In genomic region chr4:118281611-118282442, GRCh38 we compare ENCODE assay signal across 8 cellular contexts.
DNase-seq lines count a peak whose midpoint lies in the region; ATAC-seq and TF ChIP-seq lines count a peak whose summit lies in the region.

No MANE protein-coding gene starts in this region.

- H3K9ac ChIP-seq in skeletal muscle satellite cell (ENCODE audit: low read depth, low read length), result peak overlapping the region; percentile 31

- POLR2A ChIA-PET in GM10248 (lab: Yijun Ruan, JAX), result no interaction called here

- TF ChIP-seq CTCF in GM10248 (IDR thresholded peaks at IDR 0.05; ENCODE audit: control extremely low read depth, extremely low read depth, low read depth, missing control alignments), result no peak

- H3K27me3 Mint-ChIP-seq in activated CD4-positive, alpha-beta T cell treated with anti-CD3 and anti-CD28 coated beads, Interleukin-2, amount 10 ng/mL, durations not matched to agents 24 days and 14 days, result no peaks in the 10 kb centered on the region
- no peaks in the 10 kb centered on the region for H3K27me3 Mint-ChIP-seq in effector memory CD8-positive, alpha-beta T cell

- peaks cover 34% of the 10 kb centered on the region for H3K4me1 Mint-ChIP-seq in activated CD4-positive, alpha-beta T cell treated with anti-CD3 and anti-CD28 coated beads, Interleukin-2, amount 10 ng/mL, durations not matched to agents 24 days and 14 days
- peaks cover 23 to 34% of the 10 kb centered on the region in 2 donors for H3K4me1 Mint-ChIP-seq in effector memory CD8-positive, alpha-beta T cell (ENCODE audit: low read depth in 2 of 2)

- intact Hi-C loops in activated CD4-positive, alpha-beta T cell treated with anti-CD3 and anti-CD28 coated beads, Interleukin-2, amount 10 ng/mL, durations not matched to agents 24 days and 14 days (cut with micrococcal nuclease), result loop anchor here (2.0 to 5.0 kb wide), 2 partner anchors 71 to 310 kb away; partner anchors contain the start of gene PRSS12

- H3K27me3 ChIP-seq in skeletal muscle satellite cell (ENCODE audit: control insufficient read depth, insufficient read depth, low read length), result no peaks in the 10 kb centered on the region

- no peaks in the 10 kb centered on the region for H3K9me3 Mint-ChIP-seq in activated CD4-positive, alpha-beta T cell treated with anti-CD3 and anti-CD28 coated beads, Interleukin-2, amount 10 ng/mL, durations not matched to agents 24 days and 14 days
- H3K9me3 Mint-ChIP-seq in effector memory CD8-positive, alpha-beta T cell, result no peaks in the 10 kb centered on the region

- H3K4me1 ChIP-seq in skeletal muscle satellite cell (ENCODE audit: control insufficient read depth, insufficient read depth, low read length), result peaks cover 32% of the 10 kb centered on the region

- DNase-seq in activated CD4-positive, alpha-beta T cell treated with anti-CD3 and anti-CD28 coated beads, Interleukin-2, amount 10 ng/mL, durations not matched to agents 24 days and 14 days, result no peak
- no peak for DNase-seq in activated CD4-positive, alpha-beta T cell treated with anti-CD3 and anti-CD28 coated beads for 48 hours
- DNase-seq in NCI-H446 (lab: John Stamatoyannopoulos, UW), result peak; percentile 35 to 75
- no peak for DNase-seq in effector memory CD8-positive, alpha-beta T cell
- no peak for DNase-seq in GM10248 (ENCODE audit: extremely low spot score)

- CTCF ChIA-PET in GM10248 (lab: Yijun Ruan, JAX), result interaction anchor here (1.3 to 2.3 kb wide), 4 partner anchors 10 to 72 kb away, joined by 3 to 9 read pairs (median 4); partner anchors contain the start of gene PRSS12

- H3K27ac Mint-ChIP-seq in activated CD4-positive, alpha-beta T cell treated with anti-CD3 and anti-CD28 coated beads, Interleukin-2, amount 10 ng/mL, durations not matched to agents 24 days and 14 days, result peak overlapping the region; percentile 12
- H3K27ac Mint-ChIP-seq in effector memory CD8-positive, alpha-beta T cell, result peak overlapping the region; percentile 44 to 80

- H3K36me3 Mint-ChIP-seq in activated CD4-positive, alpha-beta T cell treated with anti-CD3 and anti-CD28 coated beads, Interleukin-2, amount 10 ng/mL, durations not matched to agents 24 days and 14 days (ENCODE audit: low read depth), result peaks cover 53% of the 10 kb centered on the region
- H3K36me3 Mint-ChIP-seq in effector memory CD8-positive, alpha-beta T cell (ENCODE audit: insufficient read depth), result peaks cover 24% of the 10 kb centered on the region

- H3K36me3 ChIP-seq in skeletal muscle satellite cell (ENCODE audit: insufficient read depth, low read length), result peaks cover 18% of the 10 kb centered on the region

- no peaks in the 10 kb centered on the region for H3K9me3 ChIP-seq in skeletal muscle satellite cell (replicated peaks; ENCODE audit: low read length)

- H3K4me2 ChIP-seq in skeletal muscle satellite cell (ENCODE audit: low read length), result no peak overlapping the region

- H3K4me3 Mint-ChIP-seq in activated CD4-positive, alpha-beta T cell treated with anti-CD3 and anti-CD28 coated beads, Interleukin-2, amount 10 ng/mL, durations not matched to agents 24 days and 14 days, result peak overlapping the region; percentile 88
- no peak overlapping the region for H3K4me3 Mint-ChIP-seq in effector memory CD8-positive, alpha-beta T cell

- no peak overlapping the region for H3K4me3 ChIP-seq in skeletal muscle satellite cell (ENCODE audit: low read length)

- ATAC-seq in effector memory CD8-positive, alpha-beta T cell (replicated peaks), result no peak
- ATAC-seq in HG03442 (IDR thresholded peaks at IDR 0.05; ENCODE audit: unreplicated experiment) (no peak), HG03175 (IDR thresholded peaks at IDR 0.05; ENCODE audit: unreplicated experiment) (no peak)

Comparison
In these comparisons a context has a peak if more than half of its experiments do, and no peak if none do; other contexts are left out.
1. DNase-seq: peak in NCI-H446 (2 of 2); none in activated CD4-positive, alpha-beta T cell treated with anti-CD3 and anti-CD28 coated beads, Interleukin-2, amount 10 ng/mL, durations not matched to agents 24 days and 14 days (single experiment), activated CD4-positive, alpha-beta T cell treated with anti-CD3 and anti-CD28 coated beads for 48 hours (single experiment), effector memory CD8-positive, alpha-beta T cell (0 of 3) and GM10248 (single experiment).